8 cellular contexts compared by ENCODE assay signal in the genomic region with DNA sequence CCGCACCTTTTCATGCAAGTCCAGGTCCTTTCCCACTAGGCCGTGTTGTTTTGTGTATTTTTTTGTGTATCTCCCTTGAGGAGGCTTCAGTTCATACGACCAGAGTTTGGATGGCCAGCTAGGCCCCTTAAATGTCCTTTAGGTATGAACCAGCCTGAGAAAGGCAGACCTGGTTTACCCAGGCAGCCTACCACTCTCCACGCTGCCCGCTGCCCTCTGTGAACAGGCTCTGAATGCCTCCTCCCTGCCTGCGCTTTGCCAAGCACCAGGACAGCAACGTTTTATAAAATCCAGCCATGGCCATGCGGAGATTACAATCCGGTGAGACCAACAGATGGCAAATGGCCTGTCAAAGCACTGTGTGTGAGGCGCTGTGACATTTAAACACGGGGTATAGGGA. TPM values are rescaled to one million over a fixed set of nuclear protein-coding genes. Genes with fewer than 3 reads are reported as not detected.
DNase-seq lines count a peak whose midpoint lies in the region; ATAC-seq and TF ChIP-seq lines count a peak whose summit lies in the region.

No MANE protein-coding gene starts in this region.

- TF ChIP-seq CTCF in GM12865 (IDR thresholded peaks at IDR 0.05; ENCODE audit: insufficient read depth, low read depth, low read length, missing control alignments), result no peak
- no peak for TF ChIP-seq CTCF in fibroblast of lung (conservative IDR thresholded peaks at IDR 0.05 in 1 of 2, IDR thresholded peaks at IDR 0.05 in 1 of 2; ENCODE audit: low read depth in 1 of 2, low read length in 2 of 2)
- TF ChIP-seq CTCF in gastrocnemius medialis (IDR thresholded peaks at IDR 0.05 in 4 of 5, conservative IDR thresholded peaks at IDR 0.05 in 1 of 5), result no peak

- ATAC-seq in gastrocnemius medialis (peak in 1 of 2 donors; percentile 1), HG03521 (IDR thresholded peaks at IDR 0.05; ENCODE audit: unreplicated experiment) (no peak), GM21723 (IDR thresholded peaks at IDR 0.05; ENCODE audit: unreplicated experiment) (no peak), GM21423 (IDR thresholded peaks at IDR 0.05; ENCODE audit: unreplicated experiment) (no peak), HG02759 (IDR thresholded peaks at IDR 0.05; ENCODE audit: unreplicated experiment) (no peak)

- DNase-seq in GM12865 (ENCODE audit: low read depth), result no peak
- no peak for DNase-seq in SJSA1 (ENCODE audit: low read depth in 1 of 2, low spot score in 2 of 2)
- no peak for DNase-seq in fibroblast of lung (ENCODE audit: low read depth in 2 of 2)
- no peak for DNase-seq in gastrocnemius medialis

- H2AFZ ChIP-seq in fibroblast of lung (ENCODE audit: low read length), result peak overlapping the region; percentile 82

- H3K4me1 ChIP-seq in SJSA1 (replicated peaks), result peaks cover 21% of the 10 kb centered on the region
- peaks cover 17% of the 10 kb centered on the region for H3K4me1 ChIP-seq in fibroblast of lung (ENCODE audit: control insufficient read depth, extremely low read depth, insufficient read depth, low read length)
- H3K4me1 ChIP-seq in gastrocnemius medialis, result peaks cover 38 to 41% of the 10 kb centered on the region in 2 donors

- TF ChIP-seq POLR2A in gastrocnemius medialis (IDR thresholded peaks at IDR 0.05), result no peak

- no peak overlapping the region for H3K27ac ChIP-seq in SJSA1
- H3K27ac ChIP-seq in fibroblast of lung (ENCODE audit: insufficient read depth, low read length), result no peak overlapping the region
- peak overlapping the region; percentile 72 to 99 (median 86) for H3K27ac ChIP-seq in gastrocnemius medialis

- peak overlapping the region; percentile 52 for H3K4me2 ChIP-seq in fibroblast of lung (ENCODE audit: extremely low read depth, insufficient read depth, low read length)

- no peak overlapping the region for H3K9ac ChIP-seq in fibroblast of lung (ENCODE audit: insufficient read depth, low read length)

- in situ Hi-C loops in gastrocnemius medialis (cut with MboI; ENCODE audit: low sequenced_read_pairs in 4 of 4), result loop anchor here in 1 of 4 donors (25.0 kb wide), 1 partner anchor 120 kb away; the partner anchor contains the start of genes CDHR2 and RNF44

- H3K27me3 ChIP-seq in SJSA1 (replicated peaks), result 0 out of 2 replicates have a peak, but pooled peaks cover 2% of the 10 kb centered on the region
- H3K27me3 ChIP-seq in fibroblast of lung (ENCODE audit: control insufficient read depth, insufficient read depth, low read length), result no peaks in the 10 kb centered on the region
- H3K27me3 ChIP-seq in gastrocnemius medialis, result no peaks in the 10 kb centered on the region

- H3K9me3 ChIP-seq in SJSA1 (replicated peaks) (peaks cover 15% of the 10 kb centered on the region), fibroblast of lung (ENCODE audit: control insufficient read depth, insufficient read depth, low read depth, low read length) (no peaks in the 10 kb centered on the region), gastrocnemius medialis (no peaks in the 10 kb centered on the region)

- H3K79me2 ChIP-seq in fibroblast of lung (ENCODE audit: control insufficient read depth, insufficient read depth, low read length), result peaks cover 38% of the 10 kb centered on the region

- H4K20me1 ChIP-seq in fibroblast of lung (ENCODE audit: control insufficient read depth, extremely low read depth, insufficient read depth, low read length), result no peaks in the 10 kb centered on the region

- H3K4me3 ChIP-seq in GM12865 (ENCODE audit: low read depth, low read length) (peak overlapping the region; percentile 63), SJSA1 (peak overlapping the region; percentile 98), fibroblast of lung (replicated peaks in 1 of 4; ENCODE audit: control extremely low read depth in 1 of 4, insufficient read depth in 1 of 4, low read depth in 3 of 4, low read length in 4 of 4) (peak overlapping the region in 3 of 4 experiments; percentile 23 to 48 (median 30)), gastrocnemius medialis (peak overlapping the region; percentile 21 to 93 (median 62))

- H3K36me3 ChIP-seq in SJSA1 (peaks cover 9% of the 10 kb centered on the region), fibroblast of lung (ENCODE audit: control insufficient read depth, insufficient read depth, low read length) (no peaks in the 10 kb centered on the region), gastrocnemius medialis (no peaks in the 10 kb centered on the region)

- intact Hi-C loops in gastrocnemius medialis (cut with DNase I; ENCODE audit: low total_unique reads), result loop anchor here (1.0 to 10.0 kb wide), 6 partner anchors 28 to 230 kb away; partner anchors contain the start of genes FAF2, KIAA1191, RNF44 and TSPAN17

RNA-seq across cellular contexts. Expression of gene CLTB, which starts 0.6 kb away (rescaled TPM):
- total RNA-seq in SJSA1 (2014; rRNA removed; shearing (Covaris generic)), result 177 and 206 TPM in 2 replicates
- total RNA-seq in fibroblast of lung, result 74.2 and 94.3 TPM in 2 replicates
- polyA plus RNA-seq in fibroblast of lung, result 90.8 and 116 TPM in 2 replicates
- polyA plus RNA-seq in fibroblast of lung (2012), result 98.9 and 144 TPM in 2 replicates
- 14.7 and 20.6 TPM in 2 replicates for polyA minus RNA-seq in fibroblast of lung (ENCODE audit: low replicate concordance)
- total RNA-seq in gastrocnemius medialis, result 100 to 1,000 TPM; 261 to 386 (median 302) TPM

RNA-seq across cellular contexts. Expression of gene HIGD2A, which starts 28.4 kb away (rescaled TPM):
- 84.7 and 92.2 TPM in 2 replicates for total RNA-seq in SJSA1 (2014; rRNA removed; shearing (Covaris generic))
- 41.6 and 54.7 TPM in 2 replicates for total RNA-seq in fibroblast of lung
- 77.6 and 94.9 TPM in 2 replicates for polyA plus RNA-seq in fibroblast of lung
- polyA plus RNA-seq in fibroblast of lung (2012), result 143 and 164 TPM in 2 replicates
- 52.9 and 67.0 TPM in 2 replicates for polyA minus RNA-seq in fibroblast of lung (ENCODE audit: low replicate concordance)
- total RNA-seq in gastrocnemius medialis, result 100 to 1,000 TPM; 189 to 274 (median 229) TPM

RNA-seq across cellular contexts. Expression of gene NOP16, which starts 28.6 kb away (rescaled TPM):
- total RNA-seq in SJSA1 (2014; rRNA removed; shearing (Covaris generic)), result 32.0 and 43.5 TPM in 2 replicates
- total RNA-seq in fibroblast of lung (10.3 and 11.1 TPM in 2 replicates), gastrocnemius medialis (10 to 100 TPM; 21.6 to 43.5 (median 33.9) TPM)
- polyA plus RNA-seq in fibroblast of lung, result 26.3 and 49.7 TPM in 2 replicates
- 26.3 and 49.8 TPM in 2 replicates for polyA plus RNA-seq in fibroblast of lung (2012)
- polyA minus RNA-seq in fibroblast of lung (ENCODE audit: low replicate concordance), result 9.9 and 22.1 TPM in 2 replicates

RNA-seq across cellular contexts. Expression of gene FAF2, which starts 31.2 kb away (rescaled TPM):
- total RNA-seq in SJSA1 (2014; rRNA removed; shearing (Covaris generic)), result 60.9 and 78.4 TPM in 2 replicates
- 35.4 and 38.5 TPM in 2 replicates for total RNA-seq in fibroblast of lung
- polyA plus RNA-seq in fibroblast of lung, result 54.7 and 55.5 TPM in 2 replicates
- 34.2 and 35.5 TPM in 2 replicates for polyA plus RNA-seq in fibroblast of lung (2012)
- 29.8 and 30.6 TPM in 2 replicates for polyA minus RNA-seq in fibroblast of lung (ENCODE audit: low replicate concordance)
- 10 to 100 TPM; 14.0 to 20.7 (median 14.7) TPM for total RNA-seq in gastrocnemius medialis

RNA-seq across cellular contexts. Expression of gene ARL10, which starts 51.7 kb away (rescaled TPM):
- total RNA-seq in SJSA1 (2014; rRNA removed; shearing (Covaris generic)), result 2.4 and 2.5 TPM in 2 replicates
- total RNA-seq in fibroblast of lung, result 9.8 and 11.1 TPM in 2 replicates
- 3.0 and 3.4 TPM in 2 replicates for polyA plus RNA-seq in fibroblast of lung
- 2.7 and 3.8 TPM in 2 replicates for polyA plus RNA-seq in fibroblast of lung (2012)
- polyA minus RNA-seq in fibroblast of lung (ENCODE audit: low replicate concordance), result 4.2 and 5.2 TPM in 2 replicates
- total RNA-seq in gastrocnemius medialis, result 1 to 10 TPM; 1.4 to 4.7 (median 2.4) TPM

Comparison
In these comparisons a context has a peak if more than half of its experiments do, and no peak if none do; other contexts are left out.
1. H3K4me3 ChIP-seq: peak in every context shown above with its lines; median percentile 98 in SJSA1; 63 in GM12865; 62 in gastrocnemius medialis; 30 in fibroblast of lung.
2. H3K27ac ChIP-seq: peak in gastrocnemius medialis (4 of 4); none in SJSA1 (single experiment) and fibroblast of lung (single experiment).